In the genomic region with DNA sequence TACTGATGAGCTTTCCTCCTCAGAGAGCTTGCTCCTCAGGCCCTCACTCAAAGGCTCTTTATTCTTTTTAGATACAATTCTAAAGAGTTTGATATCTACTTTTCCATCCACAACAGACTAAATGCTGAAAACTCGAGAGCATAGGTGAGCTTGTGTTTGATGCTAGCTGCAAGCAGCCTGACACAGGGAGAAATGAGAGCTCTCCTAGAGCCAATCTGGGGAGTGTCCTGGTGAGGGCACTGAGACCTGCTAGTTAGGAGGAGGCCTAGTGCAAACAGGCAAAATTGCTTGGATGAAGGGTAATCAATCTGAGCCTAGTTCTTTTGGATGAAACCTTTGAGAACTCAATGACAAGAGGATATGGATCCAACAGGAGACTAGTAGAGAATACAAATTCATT, we compare ENCODE assay signal across 1 cellular context.
TF ChIP-seq lines count a peak whose summit lies in the region.

No MANE protein-coding gene starts in this region.

TF ChIP-seq in GM23338, 12 proteins besides CTCF, POLR2A, EP300 and RAD21 (continued from another document):
- TF ChIP-seq, protein P1, sequence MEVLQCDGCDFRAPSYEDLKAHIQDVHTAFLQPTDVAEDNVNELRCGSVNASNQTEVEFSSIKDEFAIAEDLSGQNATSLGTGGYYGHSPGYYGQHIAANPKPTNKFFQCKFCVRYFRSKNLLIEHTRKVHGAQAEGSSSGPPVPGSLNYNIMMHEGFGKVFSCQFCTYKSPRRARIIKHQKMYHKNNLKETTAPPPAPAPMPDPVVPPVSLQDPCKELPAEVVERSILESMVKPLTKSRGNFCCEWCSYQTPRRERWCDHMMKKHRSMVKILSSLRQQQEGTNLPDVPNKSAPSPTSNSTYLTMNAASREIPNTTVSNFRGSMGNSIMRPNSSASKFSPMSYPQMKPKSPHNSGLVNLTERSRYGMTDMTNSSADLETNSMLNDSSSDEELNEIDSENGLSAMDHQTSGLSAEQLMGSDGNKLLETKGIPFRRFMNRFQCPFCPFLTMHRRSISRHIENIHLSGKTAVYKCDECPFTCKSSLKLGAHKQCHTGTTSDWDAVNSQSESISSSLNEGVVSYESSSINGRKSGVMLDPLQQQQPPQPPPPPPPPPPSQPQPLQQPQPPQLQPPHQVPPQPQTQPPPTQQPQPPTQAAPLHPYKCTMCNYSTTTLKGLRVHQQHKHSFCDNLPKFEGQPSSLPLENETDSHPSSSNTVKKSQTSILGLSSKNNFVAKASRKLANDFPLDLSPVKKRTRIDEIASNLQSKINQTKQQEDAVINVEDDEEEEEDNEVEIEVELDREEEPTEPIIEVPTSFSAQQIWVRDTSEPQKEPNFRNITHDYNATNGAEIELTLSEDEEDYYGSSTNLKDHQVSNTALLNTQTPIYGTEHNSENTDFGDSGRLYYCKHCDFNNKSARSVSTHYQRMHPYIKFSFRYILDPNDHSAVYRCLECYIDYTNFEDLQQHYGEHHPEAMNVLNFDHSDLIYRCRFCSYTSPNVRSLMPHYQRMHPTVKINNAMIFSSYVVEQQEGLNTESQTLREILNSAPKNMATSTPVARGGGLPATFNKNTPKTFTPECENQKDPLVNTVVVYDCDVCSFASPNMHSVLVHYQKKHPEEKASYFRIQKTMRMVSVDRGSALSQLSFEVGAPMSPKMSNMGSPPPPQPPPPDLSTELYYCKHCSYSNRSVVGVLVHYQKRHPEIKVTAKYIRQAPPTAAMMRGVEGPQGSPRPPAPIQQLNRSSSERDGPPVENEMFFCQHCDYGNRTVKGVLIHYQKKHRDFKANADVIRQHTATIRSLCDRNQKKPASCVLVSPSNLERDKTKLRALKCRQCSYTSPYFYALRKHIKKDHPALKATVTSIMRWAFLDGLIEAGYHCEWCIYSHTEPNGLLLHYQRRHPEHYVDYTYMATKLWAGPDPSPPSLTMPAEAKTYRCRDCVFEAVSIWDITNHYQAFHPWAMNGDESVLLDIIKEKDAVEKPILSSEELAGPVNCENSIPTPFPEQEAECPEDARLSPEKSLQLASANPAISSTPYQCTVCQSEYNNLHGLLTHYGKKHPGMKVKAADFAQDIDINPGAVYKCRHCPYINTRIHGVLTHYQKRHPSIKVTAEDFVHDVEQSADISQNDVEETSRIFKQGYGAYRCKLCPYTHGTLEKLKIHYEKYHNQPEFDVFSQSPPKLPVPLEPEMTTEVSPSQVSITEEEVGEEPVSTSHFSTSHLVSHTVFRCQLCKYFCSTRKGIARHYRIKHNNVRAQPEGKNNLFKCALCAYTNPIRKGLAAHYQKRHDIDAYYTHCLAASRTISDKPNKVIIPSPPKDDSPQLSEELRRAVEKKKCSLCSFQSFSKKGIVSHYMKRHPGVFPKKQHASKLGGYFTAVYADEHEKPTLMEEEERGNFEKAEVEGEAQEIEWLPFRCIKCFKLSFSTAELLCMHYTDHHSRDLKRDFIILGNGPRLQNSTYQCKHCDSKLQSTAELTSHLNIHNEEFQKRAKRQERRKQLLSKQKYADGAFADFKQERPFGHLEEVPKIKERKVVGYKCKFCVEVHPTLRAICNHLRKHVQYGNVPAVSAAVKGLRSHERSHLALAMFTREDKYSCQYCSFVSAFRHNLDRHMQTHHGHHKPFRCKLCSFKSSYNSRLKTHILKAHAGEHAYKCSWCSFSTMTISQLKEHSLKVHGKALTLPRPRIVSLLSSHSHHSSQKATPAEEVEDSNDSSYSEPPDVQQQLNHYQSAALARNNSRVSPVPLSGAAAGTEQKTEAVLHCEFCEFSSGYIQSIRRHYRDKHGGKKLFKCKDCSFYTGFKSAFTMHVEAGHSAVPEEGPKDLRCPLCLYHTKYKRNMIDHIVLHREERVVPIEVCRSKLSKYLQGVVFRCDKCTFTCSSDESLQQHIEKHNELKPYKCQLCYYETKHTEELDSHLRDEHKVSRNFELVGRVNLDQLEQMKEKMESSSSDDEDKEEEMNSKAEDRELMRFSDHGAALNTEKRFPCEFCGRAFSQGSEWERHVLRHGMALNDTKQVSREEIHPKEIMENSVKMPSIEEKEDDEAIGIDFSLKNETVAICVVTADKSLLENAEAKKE (CRISPR knock-in tag; IDR thresholded peaks at IDR 0.05): no peak
